ENCODE assay signal across 1 cellular context in the genomic region with DNA sequence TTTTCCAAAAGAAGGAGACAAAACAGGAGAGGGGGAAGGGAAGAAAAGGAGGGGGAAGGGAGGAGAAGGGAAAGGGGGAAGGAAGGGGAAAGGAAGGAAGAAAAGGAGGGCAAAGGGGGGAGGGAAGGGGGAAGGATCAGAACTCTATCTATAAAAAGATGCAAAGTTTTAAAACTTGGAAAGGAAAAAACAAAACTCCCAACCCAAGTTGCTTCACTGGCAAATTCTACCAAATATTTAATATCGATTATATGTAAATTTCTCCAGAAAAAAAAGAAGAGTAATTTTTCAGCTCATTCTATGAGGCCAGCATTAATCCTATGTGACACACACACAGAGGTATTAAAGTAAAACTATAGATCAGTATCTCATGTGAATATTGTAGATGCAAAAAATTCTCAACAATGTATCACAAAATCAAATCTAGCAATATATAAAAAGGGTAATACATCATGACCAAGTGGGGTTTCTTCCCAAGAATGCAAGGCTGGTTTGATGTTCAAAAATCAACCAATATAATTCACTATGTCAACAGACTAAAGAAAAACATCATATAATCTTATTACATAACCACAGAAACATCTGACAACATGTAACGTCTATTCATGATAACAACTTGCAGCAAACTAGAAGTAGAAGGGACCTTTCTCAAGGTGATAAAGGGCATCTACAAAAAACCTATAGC.
TF ChIP-seq lines count a peak whose summit lies in the region.

No MANE protein-coding gene starts in this region.

TF ChIP-seq in GM12878, 131 proteins besides CTCF, POLR2A, EP300 and RAD21:
- TF ChIP-seq, protein P1, sequence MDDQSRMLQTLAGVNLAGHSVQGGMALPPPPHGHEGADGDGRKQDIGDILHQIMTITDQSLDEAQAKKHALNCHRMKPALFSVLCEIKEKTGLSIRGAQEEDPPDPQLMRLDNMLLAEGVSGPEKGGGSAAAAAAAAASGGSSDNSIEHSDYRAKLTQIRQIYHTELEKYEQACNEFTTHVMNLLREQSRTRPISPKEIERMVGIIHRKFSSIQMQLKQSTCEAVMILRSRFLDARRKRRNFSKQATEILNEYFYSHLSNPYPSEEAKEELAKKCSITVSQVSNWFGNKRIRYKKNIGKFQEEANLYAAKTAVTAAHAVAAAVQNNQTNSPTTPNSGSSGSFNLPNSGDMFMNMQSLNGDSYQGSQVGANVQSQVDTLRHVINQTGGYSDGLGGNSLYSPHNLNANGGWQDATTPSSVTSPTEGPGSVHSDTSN (IDR thresholded peaks at IDR 0.05; ENCODE audit: insufficient replicate concordance, low read depth, low read length): no peak
- TF ChIP-seq, protein P2, sequence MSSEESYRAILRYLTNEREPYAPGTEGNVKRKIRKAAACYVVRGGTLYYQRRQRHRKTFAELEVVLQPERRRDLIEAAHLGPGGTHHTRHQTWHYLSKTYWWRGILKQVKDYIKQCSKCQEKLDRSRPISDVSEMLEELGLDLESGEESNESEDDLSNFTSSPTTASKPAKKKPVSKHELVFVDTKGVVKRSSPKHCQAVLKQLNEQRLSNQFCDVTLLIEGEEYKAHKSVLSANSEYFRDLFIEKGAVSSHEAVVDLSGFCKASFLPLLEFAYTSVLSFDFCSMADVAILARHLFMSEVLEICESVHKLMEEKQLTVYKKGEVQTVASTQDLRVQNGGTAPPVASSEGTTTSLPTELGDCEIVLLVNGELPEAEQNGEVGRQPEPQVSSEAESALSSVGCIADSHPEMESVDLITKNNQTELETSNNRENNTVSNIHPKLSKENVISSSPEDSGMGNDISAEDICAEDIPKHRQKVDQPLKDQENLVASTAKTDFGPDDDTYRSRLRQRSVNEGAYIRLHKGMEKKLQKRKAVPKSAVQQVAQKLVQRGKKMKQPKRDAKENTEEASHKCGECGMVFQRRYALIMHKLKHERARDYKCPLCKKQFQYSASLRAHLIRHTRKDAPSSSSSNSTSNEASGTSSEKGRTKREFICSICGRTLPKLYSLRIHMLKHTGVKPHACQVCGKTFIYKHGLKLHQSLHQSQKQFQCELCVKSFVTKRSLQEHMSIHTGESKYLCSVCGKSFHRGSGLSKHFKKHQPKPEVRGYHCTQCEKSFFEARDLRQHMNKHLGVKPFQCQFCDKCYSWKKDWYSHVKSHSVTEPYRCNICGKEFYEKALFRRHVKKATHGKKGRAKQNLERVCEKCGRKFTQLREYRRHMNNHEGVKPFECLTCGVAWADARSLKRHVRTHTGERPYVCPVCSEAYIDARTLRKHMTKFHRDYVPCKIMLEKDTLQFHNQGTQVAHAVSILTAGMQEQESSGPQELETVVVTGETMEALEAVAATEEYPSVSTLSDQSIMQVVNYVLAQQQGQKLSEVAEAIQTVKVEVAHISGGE (CRISPR knock-in tag; IDR thresholded peaks at IDR 0.05): no peak
